Comparison of ENCODE assay signal across 8 cellular contexts in the genomic region with DNA sequence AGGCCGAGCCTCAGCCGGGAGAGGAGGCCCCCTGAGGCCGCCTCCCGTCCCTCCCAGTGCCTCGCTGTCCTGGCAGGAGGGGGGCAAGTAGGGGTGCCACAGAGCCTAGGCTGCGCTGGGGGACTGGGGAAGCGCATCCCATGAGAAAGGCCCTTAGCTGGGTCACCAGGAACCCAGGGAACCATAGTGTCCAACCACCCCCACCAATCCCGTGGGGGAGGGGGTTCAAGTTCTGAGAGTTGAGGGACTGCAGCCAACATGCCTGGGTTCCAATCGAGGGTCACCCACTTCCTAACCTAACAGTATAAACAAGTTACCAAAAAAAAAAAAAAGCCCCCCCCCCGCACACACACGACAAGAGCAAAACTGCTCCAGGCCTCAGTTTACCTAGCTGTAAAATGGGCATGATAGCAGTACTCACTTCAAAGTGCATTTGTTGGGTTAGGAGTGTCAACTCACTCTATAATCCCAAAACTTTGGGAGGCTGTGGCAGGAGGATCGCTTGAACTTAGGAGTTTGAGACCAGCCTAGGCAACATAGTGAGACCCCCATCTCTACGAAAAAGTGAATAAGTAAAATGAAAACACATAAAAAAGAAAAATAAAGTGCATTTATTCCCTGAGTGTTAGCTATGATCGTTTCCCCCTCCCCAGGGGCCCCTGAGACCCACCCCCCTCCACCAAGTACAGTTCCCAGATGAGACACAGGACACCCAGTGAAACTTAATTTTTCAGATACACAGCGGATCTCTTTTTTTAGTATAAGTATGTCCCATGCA. TPM values are rescaled to one million over a fixed set of nuclear protein-coding genes. Genes with fewer than 3 reads are reported as not detected.
DNase-seq lines count a peak whose midpoint lies in the region; ATAC-seq and TF ChIP-seq lines count a peak whose summit lies in the region.

No MANE protein-coding gene starts in this region.

- H3K4me3 Mint-ChIP-seq in CD8-positive, alpha-beta T cell, result peak overlapping the region; percentile 89
- H3K4me3 Mint-ChIP-seq in osteocyte (ENCODE audit: unreplicated experiment), result no peak overlapping the region

- H3K27ac ChIP-seq in CD8-positive, alpha-beta T cell (ENCODE audit: low read depth, low read length), result peak overlapping the region; percentile 98
- H3K27ac ChIP-seq in Peyer's patch, result peak overlapping the region; percentile 91 to 99 (median 97)

- H3K4me1 ChIP-seq in CD8-positive, alpha-beta T cell (ENCODE audit: insufficient read depth, low read length), result peaks cover 58% of the 10 kb centered on the region
- peaks cover 7 to 69% (median 33%) of the 10 kb centered on the region in 4 donors for H3K4me1 ChIP-seq in Peyer's patch

- H3K9me3 ChIP-seq in CD8-positive, alpha-beta T cell (ENCODE audit: low read length), result no peaks in the 10 kb centered on the region
- H3K9me3 ChIP-seq in Peyer's patch, result no peaks in the 10 kb centered on the region

- ATAC-seq in CD8-positive, alpha-beta T cell, result no peak
- ATAC-seq in GM21737 (IDR thresholded peaks at IDR 0.05; ENCODE audit: unreplicated experiment) (no peak), GM21526 (IDR thresholded peaks at IDR 0.05; ENCODE audit: low FRiP score, unreplicated experiment) (no peak)

- CTCF ChIA-PET in CD8-positive, alpha-beta T cell (lab: Charles Lee), result interaction anchor here (1.0 to 8.4 kb wide), 6 partner anchors 14 to 228 kb away, joined by 3 to 43 read pairs (median 4); no protein-coding TSS in a partner anchor

- H3K36me3 ChIP-seq in CD8-positive, alpha-beta T cell (ENCODE audit: insufficient read depth, low read length), result no peaks in the 10 kb centered on the region
- H3K36me3 ChIP-seq in Peyer's patch, result no peaks in the 10 kb centered on the region

- no peaks in the 10 kb centered on the region for H3K9me3 Mint-ChIP-seq in CD8-positive, alpha-beta T cell
- H3K9me3 Mint-ChIP-seq in osteocyte (ENCODE audit: unreplicated experiment), result no peaks in the 10 kb centered on the region

- H3K27me3 Mint-ChIP-seq in CD8-positive, alpha-beta T cell (ENCODE audit: low read depth), result no peaks in the 10 kb centered on the region
- H3K27me3 Mint-ChIP-seq in osteocyte (ENCODE audit: unreplicated experiment), result no peaks in the 10 kb centered on the region

- peaks cover 51% of the 10 kb centered on the region for H3K4me1 Mint-ChIP-seq in CD8-positive, alpha-beta T cell (ENCODE audit: low read depth)
- H3K4me1 Mint-ChIP-seq in osteocyte (ENCODE audit: unreplicated experiment), result peaks cover 70% of the 10 kb centered on the region

- POLR2A ChIA-PET in CD8-positive, alpha-beta T cell (lab: Charles Lee), result interaction anchor here (0.6 to 2.5 kb wide), 4 partner anchors 11 to 134 kb away, joined by 3 to 19 read pairs (median 10); a partner anchor contains a TSS

- peak overlapping the region; percentile 68 for H3K4me3 ChIP-seq in CD8-positive, alpha-beta T cell (ENCODE audit: low read depth, low read length)
- H3K4me3 ChIP-seq in Peyer's patch, result peak overlapping the region; percentile 41 to 60 (median 56)
- peak overlapping the region; percentile 21 for H3K4me3 ChIP-seq in epithelial cell of esophagus (ENCODE audit: low read length)

- DNase-seq in CD8-positive, alpha-beta T cell, result no peak
- DNase-seq in Peyer's patch (no peak), epithelial cell of esophagus (ENCODE audit: low read depth) (no peak), osteocyte (ENCODE audit: extremely low spot score, unreplicated experiment) (no peak), NCI-H1436 treated with DMSO at 0.1 percent for 48 hours (lab: John Stamatoyannopoulos, UW) (no peak), amniotic stem cell (lab: John Stamatoyannopoulos, UW) (no peak)

- no peak for TF ChIP-seq CTCF in CD8-positive, alpha-beta T cell (IDR thresholded peaks at IDR 0.05)
- TF ChIP-seq CTCF in Peyer's patch (IDR thresholded peaks at IDR 0.05) (peak in 1 of 6 experiments; percentile 1), epithelial cell of esophagus (IDR thresholded peaks at IDR 0.05; ENCODE audit: insufficient read depth, low read depth, low read length, missing control alignments) (no peak), osteocyte (IDR thresholded peaks at IDR 0.05) (no peak)

- TF ChIP-seq POLR2A in Peyer's patch (IDR thresholded peaks at IDR 0.05), result no peak

- H3K27me3 ChIP-seq in CD8-positive, alpha-beta T cell (ENCODE audit: insufficient read depth, low read length), result no peaks in the 10 kb centered on the region
- H3K27me3 ChIP-seq in Peyer's patch, result no peaks in the 10 kb centered on the region

- no peaks in the 10 kb centered on the region for H3K36me3 Mint-ChIP-seq in CD8-positive, alpha-beta T cell
- H3K36me3 Mint-ChIP-seq in osteocyte (ENCODE audit: unreplicated experiment), result no peaks in the 10 kb centered on the region

- H3K27ac Mint-ChIP-seq in CD8-positive, alpha-beta T cell, result peak overlapping the region; percentile 100
- peak overlapping the region; percentile 100 for H3K27ac Mint-ChIP-seq in osteocyte (ENCODE audit: unreplicated experiment)

- intact Hi-C loops in CD8-positive, alpha-beta T cell (cut with DNase I, micrococcal nuclease), result loop anchor here (1.0 to 10.0 kb wide), 10 partner anchors 14 to 1057 kb away; a partner anchor contains a TSS

RNA-seq across cellular contexts. Expression of a gene that starts 28.8 kb away (rescaled TPM):
- total RNA-seq in CD8-positive, alpha-beta T cell, result not detected
- total RNA-seq in Peyer's patch (not detected), osteocyte (1.1 and 3.5 TPM in 2 replicates)

RNA-seq across cellular contexts. Expression of a gene that starts 52.8 kb away (rescaled TPM):
- 1 to 10 TPM; 4.1 to 5.0 TPM for total RNA-seq in CD8-positive, alpha-beta T cell
- total RNA-seq in Peyer's patch (1 to 10 TPM; 1.6 to 9.1 (median 5.8) TPM), osteocyte (14.0 and 15.1 TPM in 2 replicates)

RNA-seq across cellular contexts. Expression of a gene that starts 57.8 kb away (rescaled TPM):
- total RNA-seq in CD8-positive, alpha-beta T cell, result 1 to 10 TPM; 1.0 to 1.2 TPM
- total RNA-seq in Peyer's patch (10 to 100 TPM in 3 of 4 donors, 1 to 10 TPM in 1; 7.4 to 73.1 (median 41.2) TPM), osteocyte (3.7 and 4.1 TPM in 2 replicates)

RNA-seq across cellular contexts. Expression of a gene that starts 57.9 kb away (rescaled TPM):
- total RNA-seq in CD8-positive, alpha-beta T cell, result 10 to 100 TPM; 11.3 to 16.0 TPM
- 100 to 1,000 TPM in 3 of 4 donors, 10 to 100 TPM in 1; 97.4 to 235 (median 184) TPM for total RNA-seq in Peyer's patch
- total RNA-seq in osteocyte, result 44.3 and 51.3 TPM in 2 replicates
